7 cellular contexts compared by ENCODE assay signal in genomic region chr15:25514522-25514921, GRCh38.
"Had no signal": no experiment of that assay in that cellular context is flagged by ENCODE, and none has a peak within 500 bp of the region (broad histone marks: within the 10 kb centered on the region; RNA-seq: fewer than 3 reads in every experiment).

No MANE protein-coding gene starts in this region.

- FAIRE-seq: H54, HepG2 had no signal

- H3K27me3 Mint-ChIP-seq: IgD-negative memory B cell had no signal

- H3K4me1 Mint-ChIP-seq: IgD-negative memory B cell had no signal

- DNase-seq: GOT3, H9, HCEC 1CT, KBM-7 had no signal

- H3K4me3 Mint-ChIP-seq: H9 had no signal

- ATAC-seq: HepG2 had no signal

- H3K36me3 Mint-ChIP-seq: IgD-negative memory B cell had no signal
